ENCODE assay signal across 1 cellular context in the genomic region with DNA sequence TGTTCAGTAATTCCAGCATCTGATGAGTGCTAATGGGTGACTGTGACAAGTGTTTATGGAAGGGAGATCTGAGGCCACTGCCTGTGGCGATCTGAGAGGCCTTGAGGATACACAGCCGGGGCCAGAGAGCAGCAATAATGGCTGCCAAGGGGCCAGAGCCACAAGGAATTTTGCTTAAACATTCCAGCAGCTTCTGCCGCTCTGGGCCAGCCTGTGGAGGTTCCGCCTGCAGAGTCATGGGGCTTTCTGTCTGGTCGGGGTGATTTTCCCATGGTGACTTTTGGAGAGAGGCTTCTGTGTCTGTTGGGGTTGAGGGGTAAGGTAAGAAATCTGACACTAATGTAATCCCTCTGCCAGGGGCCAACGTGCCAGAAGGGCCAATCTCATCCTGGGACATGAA.
TF ChIP-seq lines count a peak whose summit lies in the region.

No MANE protein-coding gene starts in this region.

TF ChIP-seq in SK-N-SH treated with all-trans-retinoic acid at 6 μM for 48 hours, 23 proteins besides CTCF, POLR2A, EP300 and RAD21 (continued from another document):
- TF ChIP-seq ZC3H10 (CRISPR knock-in tag; IDR thresholded peaks at IDR 0.05) (no peak), ZNF8 (CRISPR knock-in tag; IDR thresholded peaks at IDR 0.05) (no peak), ZFP3 (CRISPR knock-in tag; IDR thresholded peaks at IDR 0.05) (no peak), BACH2 (CRISPR knock-in tag; IDR thresholded peaks at IDR 0.05; ENCODE audit: borderline replicate concordance) (no peak), OSR1 (CRISPR knock-in tag; IDR thresholded peaks at IDR 0.05) (no peak), SNAI2 (CRISPR knock-in tag; IDR thresholded peaks at IDR 0.05) (no peak), ARNTL (CRISPR knock-in tag; IDR thresholded peaks at IDR 0.05; ENCODE audit: borderline replicate concordance, low read depth) (no peak)
- TF ChIP-seq, protein P1, sequence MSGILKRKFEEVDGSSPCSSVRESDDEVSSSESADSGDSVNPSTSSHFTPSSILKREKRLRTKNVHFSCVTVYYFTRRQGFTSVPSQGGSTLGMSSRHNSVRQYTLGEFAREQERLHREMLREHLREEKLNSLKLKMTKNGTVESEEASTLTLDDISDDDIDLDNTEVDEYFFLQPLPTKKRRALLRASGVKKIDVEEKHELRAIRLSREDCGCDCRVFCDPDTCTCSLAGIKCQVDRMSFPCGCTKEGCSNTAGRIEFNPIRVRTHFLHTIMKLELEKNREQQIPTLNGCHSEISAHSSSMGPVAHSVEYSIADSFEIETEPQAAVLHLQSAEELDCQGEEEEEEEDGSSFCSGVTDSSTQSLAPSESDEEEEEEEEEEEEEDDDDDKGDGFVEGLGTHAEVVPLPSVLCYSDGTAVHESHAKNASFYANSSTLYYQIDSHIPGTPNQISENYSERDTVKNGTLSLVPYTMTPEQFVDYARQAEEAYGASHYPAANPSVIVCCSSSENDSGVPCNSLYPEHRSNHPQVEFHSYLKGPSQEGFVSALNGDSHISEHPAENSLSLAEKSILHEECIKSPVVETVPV (CRISPR knock-in tag; IDR thresholded peaks at IDR 0.05): no peak
- TF ChIP-seq, protein P2, sequence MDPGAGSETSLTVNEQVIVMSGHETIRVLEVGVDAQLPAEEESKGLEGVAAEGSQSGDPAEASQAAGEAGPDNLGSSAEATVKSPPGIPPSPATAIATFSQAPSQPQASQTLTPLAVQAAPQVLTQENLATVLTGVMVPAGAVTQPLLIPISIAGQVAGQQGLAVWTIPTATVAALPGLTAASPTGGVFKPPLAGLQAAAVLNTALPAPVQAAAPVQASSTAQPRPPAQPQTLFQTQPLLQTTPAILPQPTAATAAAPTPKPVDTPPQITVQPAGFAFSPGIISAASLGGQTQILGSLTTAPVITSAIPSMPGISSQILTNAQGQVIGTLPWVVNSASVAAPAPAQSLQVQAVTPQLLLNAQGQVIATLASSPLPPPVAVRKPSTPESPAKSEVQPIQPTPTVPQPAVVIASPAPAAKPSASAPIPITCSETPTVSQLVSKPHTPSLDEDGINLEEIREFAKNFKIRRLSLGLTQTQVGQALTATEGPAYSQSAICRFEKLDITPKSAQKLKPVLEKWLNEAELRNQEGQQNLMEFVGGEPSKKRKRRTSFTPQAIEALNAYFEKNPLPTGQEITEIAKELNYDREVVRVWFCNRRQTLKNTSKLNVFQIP (CRISPR knock-in tag; IDR thresholded peaks at IDR 0.05; ENCODE audit: borderline replicate concordance, low read depth): no peak
